1 cellular context compared by ENCODE assay signal in genomic region chr5:54904425-54904824, GRCh38.
TF ChIP-seq lines count a peak whose summit lies in the region.

No MANE protein-coding gene starts in this region.

TF ChIP-seq in K562, 482 proteins besides CTCF, POLR2A, EP300 and RAD21 (continued from another document):
- TF ChIP-seq ZNF280A (IDR thresholded peaks at IDR 0.05; ENCODE audit: low read depth, partially characterized antibody), result no peak
- no peak for TF ChIP-seq ZNF785 (CRISPR knock-in tag; IDR thresholded peaks at IDR 0.05)
- no peak for TF ChIP-seq ZNF639 (CRISPR knock-in tag; conservative IDR thresholded peaks at IDR 0.05 in 1 of 2, IDR thresholded peaks at IDR 0.05 in 1 of 2)
- TF ChIP-seq ZNF561 (CRISPR knock-in tag; conservative IDR thresholded peaks at IDR 0.05), result no peak
- TF ChIP-seq CHD7 (IDR thresholded peaks at IDR 0.05; ENCODE audit: low read depth, low read length), result no peak
- TF ChIP-seq HDAC1 (IDR thresholded peaks at IDR 0.05), result no peak
- TF ChIP-seq ETS2 (tag; IDR thresholded peaks at IDR 0.05; ENCODE audit: borderline replicate concordance, poor library complexity, severe bottlenecking), result no peak
- TF ChIP-seq NCOA2 (IDR thresholded peaks at IDR 0.05; ENCODE audit: partially characterized antibody in 2 of 2), result no peak
- no peak for TF ChIP-seq SOX6 (IDR thresholded peaks at IDR 0.05)
- no peak for TF ChIP-seq ZNF76 (CRISPR knock-in tag; IDR thresholded peaks at IDR 0.05; ENCODE audit: borderline replicate concordance)
- no peak for TF ChIP-seq NR2C2 (CRISPR knock-in tag; IDR thresholded peaks at IDR 0.05)
- no peak for TF ChIP-seq NR2C2 (tag; IDR thresholded peaks at IDR 0.05)
- TF ChIP-seq POLR3G (IDR thresholded peaks at IDR 0.05; ENCODE audit: extremely low read depth, insufficient read length, insufficient replicate concordance), result no peak
TF ChIP-seq in K562: peak in this region for 0.
